In the genomic region with DNA sequence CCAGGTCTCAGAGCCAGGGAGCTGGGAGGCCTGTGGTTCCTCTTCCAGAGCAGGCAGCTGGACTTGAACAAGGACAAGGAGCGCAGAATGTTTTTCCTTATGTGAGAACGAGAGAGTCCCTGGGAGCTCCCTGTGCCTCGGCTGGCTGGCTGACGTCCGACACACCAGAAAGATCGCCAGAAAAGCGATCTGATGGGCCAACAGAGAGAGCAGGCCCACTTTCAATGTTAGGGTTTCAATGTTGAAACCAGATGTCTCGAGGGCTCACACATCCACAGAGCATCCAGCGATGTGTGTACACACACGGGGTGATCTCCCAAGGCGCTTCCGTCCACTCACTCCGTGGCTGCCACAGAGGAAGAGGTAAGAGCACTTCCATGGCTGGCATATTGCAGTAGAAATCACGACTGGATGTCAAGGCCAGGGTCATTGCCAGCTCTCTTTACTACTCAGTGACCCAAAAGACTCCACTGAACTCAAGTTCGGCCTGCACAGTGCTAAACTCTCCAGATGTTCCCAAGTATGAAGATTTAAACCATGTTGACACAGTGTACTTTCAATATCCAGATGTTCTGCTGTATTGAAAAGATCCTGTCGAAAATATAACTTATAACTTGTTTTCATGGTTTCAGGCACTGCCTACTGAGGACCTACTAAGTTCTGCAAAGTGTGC, we compare ENCODE assay signal across 23 cellular contexts.
DNase-seq lines count a peak whose midpoint lies in the region; ATAC-seq and TF ChIP-seq lines count a peak whose summit lies in the region.
"Had no signal": no experiment of that assay in that cellular context is flagged by ENCODE, and none has a peak within 500 bp of the region (broad histone marks: within the 10 kb centered on the region; RNA-seq: fewer than 3 reads in every experiment).

No MANE protein-coding gene starts in this region.

- CTCF ChIA-PET in activated CD4-positive, alpha-beta T cell treated with anti-CD3 and anti-CD28 coated beads, Interleukin-2, amount 10 ng/mL, durations not matched to agents 7 days and 5 days (lab: Charles Lee), result interaction anchor here (1.9 kb wide), 1 partner anchor 15 kb away, joined by 11 read pairs; no protein-coding TSS in a partner anchor

- in situ Hi-C loops in gastrocnemius medialis (cut with MboI; ENCODE audit: low sequenced_read_pairs in 4 of 4), result no loop called here

- no peak overlapping the region for H3K4me3 Mint-ChIP-seq in activated CD4-positive, alpha-beta T cell treated with anti-CD3 and anti-CD28 coated beads, Interleukin-2, amount 10 ng/mL, durations not matched to agents 7 days and 5 days
- no peak overlapping the region for H3K4me3 Mint-ChIP-seq in effector memory CD8-positive, alpha-beta T cell
- H3K4me3 Mint-ChIP-seq: CD8-positive, alpha-beta memory T cell; GM23338 had no signal

- peaks cover 20% of the 10 kb centered on the region for H3K36me3 Mint-ChIP-seq in activated CD4-positive, alpha-beta T cell treated with anti-CD3 and anti-CD28 coated beads, Interleukin-2, amount 10 ng/mL, durations not matched to agents 7 days and 5 days (ENCODE audit: low read depth)
- H3K36me3 Mint-ChIP-seq in effector memory CD8-positive, alpha-beta T cell (ENCODE audit: insufficient read depth), result no peaks in the 10 kb centered on the region

- H3K4me1 ChIP-seq in gastrocnemius medialis, result peaks cover 0 to 3% of the 10 kb centered on the region in 2 donors
- H3K4me1 ChIP-seq: HAP-1 had no signal

- no peaks in the 10 kb centered on the region for H3K27me3 ChIP-seq in gastrocnemius medialis

- no peak for DNase-seq in activated CD4-positive, alpha-beta T cell treated with anti-CD3 and anti-CD28 coated beads, Interleukin-2, amount 10 ng/mL, durations not matched to agents 7 days and 5 days
- DNase-seq in activated CD4-positive, alpha-beta T cell treated with anti-CD3 and anti-CD28 coated beads, Interleukin-2, amount 50 U/mL, for 4 hours, result no peak
- no peak for DNase-seq in effector memory CD8-positive, alpha-beta T cell
- DNase-seq in left ventricle myocardium superior (peak; percentile 52), gastrocnemius medialis (no peak), HPDE6-E6E7 (ENCODE audit: extremely low spot score) (no peak)
- DNase-seq: 8988T; AML-193; C1 segment of cervical spinal cord; Calu3; CD8-positive, alpha-beta memory T cell; DMS153; NCI-H1105 treated with DMSO at 0.1 percent for 48 hours; NCI-H2029 treated with DMSO at 0.1 percent for 48 hours; NCI-H345; NCI-H524 treated with DMSO at 0.1 percent for 48 hours; NCI-H82 had no signal

- no peak overlapping the region for H3K4me3 ChIP-seq in gastrocnemius medialis
- H3K4me3 ChIP-seq: GM23338, HAP-1 had no signal

- H3K27ac ChIP-seq in gastrocnemius medialis, result peak overlapping the region; percentile 19 to 48 (median 34)
- H3K27ac ChIP-seq: KMS-11 had no signal

- H3K27ac Mint-ChIP-seq in activated CD4-positive, alpha-beta T cell treated with anti-CD3 and anti-CD28 coated beads, Interleukin-2, amount 10 ng/mL, durations not matched to agents 7 days and 5 days, result peak overlapping the region; percentile 42
- peak overlapping the region; percentile 58 to 91 for H3K27ac Mint-ChIP-seq in effector memory CD8-positive, alpha-beta T cell
- H3K27ac Mint-ChIP-seq: GM23338 had no signal

- peaks cover 7% of the 10 kb centered on the region for H3K27me3 Mint-ChIP-seq in activated CD4-positive, alpha-beta T cell treated with anti-CD3 and anti-CD28 coated beads, Interleukin-2, amount 10 ng/mL, durations not matched to agents 7 days and 5 days
- H3K27me3 Mint-ChIP-seq in effector memory CD8-positive, alpha-beta T cell, result no peaks in the 10 kb centered on the region
- H3K27me3 Mint-ChIP-seq: CD8-positive, alpha-beta memory T cell had no signal

- TF ChIP-seq CTCF in gastrocnemius medialis (IDR thresholded peaks at IDR 0.05 in 4 of 5, conservative IDR thresholded peaks at IDR 0.05 in 1 of 5), result no peak

- ATAC-seq in effector memory CD8-positive, alpha-beta T cell (replicated peaks), result no peak
- peak; percentile 90 for ATAC-seq in left ventricle myocardium superior
- peak; percentile 60 to 61 for ATAC-seq in gastrocnemius medialis
- no peak for ATAC-seq in HG03039 (IDR thresholded peaks at IDR 0.05; ENCODE audit: unreplicated experiment)
- no peak for ATAC-seq in GM19324 (IDR thresholded peaks at IDR 0.05; ENCODE audit: low FRiP score, unreplicated experiment)
- ATAC-seq: GM23338, Panc1 had no signal

- peaks cover 37% of the 10 kb centered on the region for H3K4me1 Mint-ChIP-seq in activated CD4-positive, alpha-beta T cell treated with anti-CD3 and anti-CD28 coated beads, Interleukin-2, amount 10 ng/mL, durations not matched to agents 7 days and 5 days
- peaks cover 17 to 22% of the 10 kb centered on the region in 2 donors for H3K4me1 Mint-ChIP-seq in effector memory CD8-positive, alpha-beta T cell (ENCODE audit: low read depth in 2 of 2)

- intact Hi-C loops in left ventricle myocardium superior (cut with micrococcal nuclease), result no loop called here
- intact Hi-C loops in gastrocnemius medialis (cut with DNase I; ENCODE audit: low total_unique reads), result no loop called here

- peaks cover 8% of the 10 kb centered on the region for H3K9me3 Mint-ChIP-seq in activated CD4-positive, alpha-beta T cell treated with anti-CD3 and anti-CD28 coated beads, Interleukin-2, amount 10 ng/mL, durations not matched to agents 7 days and 5 days
- H3K9me3 Mint-ChIP-seq in effector memory CD8-positive, alpha-beta T cell, result peaks cover 0 to 2% of the 10 kb centered on the region in 2 donors
- H3K9me3 Mint-ChIP-seq: GM23338 had no signal

- no peaks in the 10 kb centered on the region for H3K36me3 ChIP-seq in gastrocnemius medialis
- H3K36me3 ChIP-seq: HAP-1 had no signal

- no peak for TF ChIP-seq POLR2A in gastrocnemius medialis (IDR thresholded peaks at IDR 0.05)

- POLR2A ChIA-PET in activated CD4-positive, alpha-beta T cell treated with anti-CD3 and anti-CD28 coated beads, Interleukin-2, amount 10 ng/mL, durations not matched to agents 7 days and 5 days (lab: Charles Lee), result no interaction called here

- no peaks in the 10 kb centered on the region for H3K9me3 ChIP-seq in gastrocnemius medialis
- H3K9me3 ChIP-seq: HAP-1 had no signal

Comparison
In these comparisons a context has a peak if more than half of its experiments do, and no peak if none do; other contexts are left out.
1. ATAC-seq: peak in left ventricle myocardium superior (single experiment) and gastrocnemius medialis (2 of 2); none in effector memory CD8-positive, alpha-beta T cell (single experiment), HG03039 (single experiment) and GM19324 (single experiment).